ENCODE assay signal across 15 cellular contexts in genomic region chr11:61218306-61218705, GRCh38. TPM values are rescaled to one million over a fixed set of nuclear protein-coding genes. Genes with fewer than 3 reads are reported as not detected.
"Had no signal": no experiment of that assay in that cellular context is flagged by ENCODE, and none has a peak within 500 bp of the region (broad histone marks: within the 10 kb centered on the region; RNA-seq: fewer than 3 reads in every experiment).

No MANE protein-coding gene starts in this region.

RNA-seq across cellular contexts. Expression of gene PGA4, which starts 3.8 kb away (rescaled TPM):
- total RNA-seq: kidney, kidney epithelial cell, lung microvascular endothelial cell, mammary epithelial cell, mesothelial cell of epicardium, mucosa of gallbladder had no signal
- polyA plus RNA-seq: keratinocyte; mammary epithelial cell; naive thymus-derived CD4-positive, alpha-beta T cell had no signal

RNA-seq across cellular contexts. Expression of gene PGA3, which starts 15.0 kb away (rescaled TPM):
- total RNA-seq: kidney epithelial cell, left colon, left lobe of liver, left ventricle myocardium superior, lung, lung microvascular endothelial cell, mammary epithelial cell, mesothelial cell of epicardium had no signal
- polyA plus RNA-seq: immature natural killer cell; keratinocyte; mammary epithelial cell; naive thymus-derived CD4-positive, alpha-beta T cell had no signal

RNA-seq across cellular contexts. Expression of gene PGA5, which starts 22.7 kb away (rescaled TPM):
- total RNA-seq: kidney epithelial cell; left ventricle myocardium inferior; lower leg skin; lung microvascular endothelial cell; mammary epithelial cell; mesothelial cell of epicardium; mucosa of gallbladder; naive thymus-derived CD4-positive, alpha-beta T cell had no signal
- polyA plus RNA-seq: immature natural killer cell; keratinocyte; mammary epithelial cell; naive thymus-derived CD4-positive, alpha-beta T cell had no signal
